ENCODE assay signal across 8 cellular contexts in genomic region chr10:28984431-28984830, GRCh38.
DNase-seq lines count a peak whose midpoint lies in the region; ATAC-seq and TF ChIP-seq lines count a peak whose summit lies in the region.

No MANE protein-coding gene starts in this region.

- H3K27me3 ChIP-seq in BLaER1 treated with 17β-estradiol and CSF1 and Interleukin-3, amounts not matched to agents 10 nM and 100 nM = no peaks in the 10 kb centered on the region
- H3K27me3 ChIP-seq in brain microvascular endothelial cell (replicated peaks) (no peaks in the 10 kb centered on the region), left lung (no peaks in the 10 kb centered on the region)

- in situ Hi-C loops in brain microvascular endothelial cell (cut with HindIII; ENCODE audit: low pct_ligation_motif_present, low sequenced_read_pairs) = no loop called here

- TF ChIP-seq CTCF in brain microvascular endothelial cell (IDR thresholded peaks at IDR 0.05; ENCODE audit: low read depth, low read length, missing control alignments) (no peak), left lung (IDR thresholded peaks at IDR 0.05) (no peak)

- H4K20me1 ChIP-seq in BLaER1 treated with 17β-estradiol and CSF1 and Interleukin-3, amounts not matched to agents 10 nM and 100 nM = no peaks in the 10 kb centered on the region

- intact Hi-C loops in left lung (cut with DNase I) = no loop called here

- H3K9ac ChIP-seq in BLaER1 treated with 17β-estradiol and CSF1 and Interleukin-3, amounts not matched to agents 10 nM and 100 nM = no peak overlapping the region; a peak in 1 of 22 replicates

- H3K4me2 ChIP-seq in BLaER1 treated with 17β-estradiol and CSF1 and Interleukin-3, amounts not matched to agents 10 nM and 100 nM = peak overlapping the region; percentile 48 to 87 (median 67)

- H3K27ac ChIP-seq in BLaER1 treated with 17β-estradiol and CSF1 and Interleukin-3, amounts not matched to agents 10 nM and 100 nM = peak overlapping the region in 9 of 11 experiments; percentile 27 to 66 (median 55); a peak in 17 of 22 replicates
- no peak overlapping the region for H3K27ac ChIP-seq in brain microvascular endothelial cell
- H3K27ac ChIP-seq in left lung = peak overlapping the region in 1 of 2 donors; percentile 11

- no peaks in the 10 kb centered on the region; a peak in 2 of 22 replicates for H3K9me3 ChIP-seq in BLaER1 treated with 17β-estradiol and CSF1 and Interleukin-3, amounts not matched to agents 10 nM and 100 nM (replicated peaks in 1 of 11)
- H3K9me3 ChIP-seq in left lung = no peaks in the 10 kb centered on the region

- no peaks in the 10 kb centered on the region for H3K36me3 ChIP-seq in BLaER1 treated with 17β-estradiol and CSF1 and Interleukin-3, amounts not matched to agents 10 nM and 100 nM
- H3K36me3 ChIP-seq in brain microvascular endothelial cell (replicated peaks) = no peaks in the 10 kb centered on the region
- H3K36me3 ChIP-seq in left lung = no peaks in the 10 kb centered on the region

- DNase-seq in MV-4-11 (lab: John Stamatoyannopoulos, UW) (peak; percentile 77), brain microvascular endothelial cell (peak; percentile 81), left lung (peak; percentile 89), NK-92 (lab: John Stamatoyannopoulos, UW; ENCODE audit: unreplicated experiment) (no peak), DMS79 treated with DMSO at 0.1 percent for 48 hours (lab: John Stamatoyannopoulos, UW) (no peak)
- DNase-seq in stimulated activated naive CD4-positive, alpha-beta T cell (lab: John Stamatoyannopoulos, UW) = no peak

- H3K4me1 ChIP-seq in BLaER1 treated with 17β-estradiol and CSF1 and Interleukin-3, amounts not matched to agents 10 nM and 100 nM = peaks cover 18 to 45% (median 35%) of the 10 kb centered on the region in 10 experiments
- H3K4me1 ChIP-seq in left lung = peaks cover 3 to 19% of the 10 kb centered on the region in 2 donors

- ATAC-seq in GM19467 (IDR thresholded peaks at IDR 0.05; ENCODE audit: unreplicated experiment) = peak; percentile 64
- peak; percentile 98 for ATAC-seq in left lung

- H3K4me3 ChIP-seq in BLaER1 treated with 17β-estradiol and CSF1 and Interleukin-3, amounts not matched to agents 10 nM and 100 nM = no peak overlapping the region
- no peak overlapping the region for H3K4me3 ChIP-seq in brain microvascular endothelial cell (ENCODE audit: low read depth, low read length)
- no peak overlapping the region for H3K4me3 ChIP-seq in left lung

Comparison
In these comparisons a context has a peak if more than half of its experiments do, and no peak if none do; other contexts are left out.
1. DNase-seq: peak in MV-4-11 (single experiment), brain microvascular endothelial cell (single experiment) and left lung (2 of 2); none in NK-92 (single experiment), stimulated activated naive CD4-positive, alpha-beta T cell (0 of 6) and DMS79 treated with DMSO at 0.1 percent for 48 hours (single experiment).